ENCODE assay signal across 1 cellular context in the genomic region with DNA sequence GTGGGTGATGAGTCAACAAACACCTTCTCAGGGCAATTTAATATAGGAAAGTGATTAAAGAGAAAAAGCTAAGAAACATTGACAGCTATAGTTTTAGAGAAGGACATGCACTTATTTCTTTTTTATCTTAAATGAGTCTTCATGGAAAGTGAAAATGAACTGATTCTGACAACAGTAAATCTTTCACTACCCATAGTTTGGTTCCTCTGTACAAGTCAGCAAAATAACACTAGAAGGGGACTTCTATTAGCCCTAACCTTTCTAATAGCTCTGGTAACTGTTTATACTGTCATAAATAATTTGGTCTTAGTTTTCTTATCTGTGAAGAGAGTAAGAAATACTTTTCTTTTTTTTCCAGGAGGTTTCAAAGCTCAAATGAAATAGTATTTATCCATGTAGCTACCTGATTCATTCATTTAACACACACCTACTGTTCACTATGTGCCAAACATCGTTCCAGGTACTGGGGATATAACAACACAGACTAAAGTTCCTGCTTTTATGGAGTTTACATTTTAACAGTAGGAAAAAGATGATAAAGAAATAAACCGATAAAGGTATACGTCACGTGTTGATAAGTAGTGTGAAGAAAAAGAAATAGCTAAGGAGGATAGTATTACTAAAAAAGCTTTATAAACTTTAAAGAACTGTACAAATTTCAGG.
TF ChIP-seq lines count a peak whose summit lies in the region.

No MANE protein-coding gene starts in this region.

TF ChIP-seq in HEK293, 187 proteins besides CTCF, POLR2A, EP300 and RAD21:
- TF ChIP-seq PRDM1 (tag by site-specific recombination; IDR thresholded peaks at IDR 0.05) (peak; percentile 27; the same call in 1 of the 2 replicates), ZNF701 (tag by site-specific recombination; IDR thresholded peaks at IDR 0.05) (no peak)
- TF ChIP-seq, protein P1, sequence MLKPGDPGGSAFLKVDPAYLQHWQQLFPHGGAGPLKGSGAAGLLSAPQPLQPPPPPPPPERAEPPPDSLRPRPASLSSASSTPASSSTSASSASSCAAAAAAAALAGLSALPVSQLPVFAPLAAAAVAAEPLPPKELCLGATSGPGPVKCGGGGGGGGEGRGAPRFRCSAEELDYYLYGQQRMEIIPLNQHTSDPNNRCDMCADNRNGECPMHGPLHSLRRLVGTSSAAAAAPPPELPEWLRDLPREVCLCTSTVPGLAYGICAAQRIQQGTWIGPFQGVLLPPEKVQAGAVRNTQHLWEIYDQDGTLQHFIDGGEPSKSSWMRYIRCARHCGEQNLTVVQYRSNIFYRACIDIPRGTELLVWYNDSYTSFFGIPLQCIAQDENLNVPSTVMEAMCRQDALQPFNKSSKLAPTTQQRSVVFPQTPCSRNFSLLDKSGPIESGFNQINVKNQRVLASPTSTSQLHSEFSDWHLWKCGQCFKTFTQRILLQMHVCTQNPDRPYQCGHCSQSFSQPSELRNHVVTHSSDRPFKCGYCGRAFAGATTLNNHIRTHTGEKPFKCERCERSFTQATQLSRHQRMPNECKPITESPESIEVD (tag by site-specific recombination; IDR thresholded peaks at IDR 0.05): peak; percentile 59
